Comparison of ENCODE assay signal across 3 cellular contexts in the genomic region with DNA sequence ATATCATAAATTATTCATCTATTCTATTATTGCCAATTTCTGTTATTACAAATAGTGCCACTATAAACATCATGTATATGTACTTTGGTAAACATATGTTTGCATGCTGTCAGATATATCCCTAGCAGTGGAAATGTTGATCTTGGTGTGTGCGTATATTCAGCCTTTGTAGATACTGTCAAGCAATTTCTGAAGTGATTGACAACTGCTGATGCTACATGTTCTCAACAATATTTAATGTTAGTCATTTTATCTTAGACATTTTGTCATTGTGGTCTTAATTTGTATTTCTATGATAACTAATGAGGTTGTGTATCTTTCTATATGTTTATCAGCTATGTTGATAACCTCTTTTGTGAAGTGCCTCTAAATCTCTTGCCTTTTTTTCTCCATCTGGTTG.
"Had no signal": no experiment of that assay in that cellular context is flagged by ENCODE, and none has a peak within 500 bp of the region (broad histone marks: within the 10 kb centered on the region; RNA-seq: fewer than 3 reads in every experiment).

No MANE protein-coding gene starts in this region.

- DNase-seq: GDM1, GF-D8 had no signal

- H3K4me3 ChIP-seq: GM12878 had no signal
